In the genomic region with DNA sequence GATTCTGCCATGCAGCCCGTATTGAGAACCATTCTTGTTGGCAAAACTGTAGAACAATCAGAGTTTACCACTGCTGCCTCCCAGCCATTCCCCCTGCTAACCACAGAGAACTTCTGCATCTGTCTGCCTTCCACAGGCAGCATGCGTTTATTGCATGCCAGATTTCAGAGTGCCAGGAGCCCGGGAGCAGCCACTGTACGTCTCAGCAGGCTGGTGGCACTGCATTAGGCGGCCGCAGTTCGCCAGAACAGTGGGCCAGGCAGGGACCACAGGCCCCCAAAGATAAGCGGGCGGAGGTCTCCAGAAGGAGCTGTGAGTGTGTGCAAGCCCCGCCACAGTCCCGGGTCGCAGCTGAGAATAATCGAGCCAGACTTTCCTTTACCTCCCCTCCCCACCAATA, we compare ENCODE assay signal across 8 cellular contexts. TPM values are rescaled to one million over a fixed set of nuclear protein-coding genes. Genes with fewer than 3 reads are reported as not detected.
DNase-seq lines count a peak whose midpoint lies in the region; ATAC-seq and TF ChIP-seq lines count a peak whose summit lies in the region.

No MANE protein-coding gene starts in this region.

- peaks cover 0 to 2% (median 0%) of the 10 kb centered on the region in 7 donors for H3K9me3 Mint-ChIP-seq in CD4-positive, CD25-positive, alpha-beta regulatory T cell
- H3K9me3 Mint-ChIP-seq in activated B cell treated with CpG ODN at 0.5 μM for 24 hours, result no peaks in the 10 kb centered on the region

- H3K4me3 ChIP-seq in CD4-positive, CD25-positive, alpha-beta regulatory T cell (ENCODE audit: low read depth, low read length), result peak overlapping the region; percentile 17
- H3K4me3 ChIP-seq in iPS-20b (ENCODE audit: low read length), result peak overlapping the region; percentile 69
- peak overlapping the region; percentile 21 to 28 for H3K4me3 ChIP-seq in tibial artery

- peak overlapping the region; percentile 41; the same call in 1 of the 2 replicates for H3K9ac ChIP-seq in iPS-20b (ENCODE audit: low read depth, low read length)

- ATAC-seq in CD4-positive, CD25-positive, alpha-beta regulatory T cell (ENCODE audit: low read depth in 2 of 2), result no peak
- ATAC-seq in activated B cell treated with CpG ODN at 0.5 μM for 24 hours (ENCODE audit: low read depth), result peak; percentile 18
- no peak for ATAC-seq in GM21825 (IDR thresholded peaks at IDR 0.05; ENCODE audit: unreplicated experiment)

- H3K27me3 ChIP-seq in CD4-positive, CD25-positive, alpha-beta regulatory T cell (ENCODE audit: control insufficient read depth, insufficient read depth, low read length), result peaks cover 17% of the 10 kb centered on the region
- H3K27me3 ChIP-seq in iPS-20b (ENCODE audit: insufficient read depth, low read length) (peaks cover 2% of the 10 kb centered on the region; the same call in 1 of the 2 replicates), tibial artery (peaks cover 0 to 20% of the 10 kb centered on the region in 2 donors)

- peak overlapping the region in 2 of 4 donors; percentile 57 to 62 for H3K4me3 Mint-ChIP-seq in CD4-positive, CD25-positive, alpha-beta regulatory T cell
- peak overlapping the region; percentile 76 for H3K4me3 Mint-ChIP-seq in activated B cell treated with CpG ODN at 0.5 μM for 24 hours

- H3K27ac ChIP-seq in CD4-positive, CD25-positive, alpha-beta regulatory T cell (ENCODE audit: insufficient read depth, low read length, poor library complexity, severe bottlenecking), result no peak overlapping the region
- H3K27ac ChIP-seq in iPS-20b (ENCODE audit: low read length) (no peak overlapping the region), tibial artery (no peak overlapping the region)

- POLR2A ChIA-PET in activated B cell treated with CpG ODN at 0.5 μM for 24 hours (lab: Charles Lee), result interaction anchor here (0.5 to 1.0 kb wide), 2 partner anchors 9 to 188 kb away, joined by 4 to 6 read pairs; no protein-coding TSS in a partner anchor

- peaks cover 11% of the 10 kb centered on the region for H3K4me1 ChIP-seq in CD4-positive, CD25-positive, alpha-beta regulatory T cell (ENCODE audit: control insufficient read depth, insufficient read depth, low read length, poor library complexity, severe bottlenecking)
- no peaks in the 10 kb centered on the region for H3K4me1 ChIP-seq in iPS-20b (ENCODE audit: insufficient read depth, low read length)
- H3K4me1 ChIP-seq in tibial artery, result peaks cover 0 to 10% (median 9%) of the 10 kb centered on the region in 4 donors

- H3K27me3 Mint-ChIP-seq in CD4-positive, CD25-positive, alpha-beta regulatory T cell, result peaks cover 48% of the 10 kb centered on the region
- peaks cover 27% of the 10 kb centered on the region for H3K27me3 Mint-ChIP-seq in activated B cell treated with CpG ODN at 0.5 μM for 24 hours

- H3K36me3 ChIP-seq in CD4-positive, CD25-positive, alpha-beta regulatory T cell (ENCODE audit: control insufficient read depth, insufficient read depth, low read length), result no peaks in the 10 kb centered on the region
- H3K36me3 ChIP-seq in iPS-20b (ENCODE audit: insufficient read depth, low read depth, low read length), result no peaks in the 10 kb centered on the region
- no peaks in the 10 kb centered on the region for H3K36me3 ChIP-seq in tibial artery

- H3K4me1 Mint-ChIP-seq in CD4-positive, CD25-positive, alpha-beta regulatory T cell, result peaks cover 7 to 13% (median 10%) of the 10 kb centered on the region in 4 donors
- H3K4me1 Mint-ChIP-seq in activated B cell treated with CpG ODN at 0.5 μM for 24 hours, result peaks cover 10% of the 10 kb centered on the region

- no peak overlapping the region for H3K27ac Mint-ChIP-seq in CD4-positive, CD25-positive, alpha-beta regulatory T cell
- no peak overlapping the region for H3K27ac Mint-ChIP-seq in activated B cell treated with CpG ODN at 0.5 μM for 24 hours

- intact Hi-C loops in activated B cell treated with CpG ODN at 0.5 μM for 24 hours (cut with micrococcal nuclease) (loop anchor here (1.0 to 2.0 kb wide), 6 partner anchors 27 to 502 kb away; a partner anchor contains a TSS), tibial artery (cut with DNase I; ENCODE audit: low total_unique reads) (no loop called here)

- TF ChIP-seq CTCF in activated B cell treated with CpG ODN at 0.5 μM for 24 hours (IDR thresholded peaks at IDR 0.05) (no peak), tibial artery (IDR thresholded peaks at IDR 0.05) (no peak)

- H3K9me3 ChIP-seq in CD4-positive, CD25-positive, alpha-beta regulatory T cell (ENCODE audit: control insufficient read depth in 2 of 2, low read length in 2 of 2), result no peaks in the 10 kb centered on the region
- no peaks in the 10 kb centered on the region for H3K9me3 ChIP-seq in iPS-20b (ENCODE audit: insufficient read depth, low read depth, low read length)
- no peaks in the 10 kb centered on the region for H3K9me3 ChIP-seq in tibial artery

- no peaks in the 10 kb centered on the region for H3K36me3 Mint-ChIP-seq in CD4-positive, CD25-positive, alpha-beta regulatory T cell
- no peaks in the 10 kb centered on the region for H3K36me3 Mint-ChIP-seq in activated B cell treated with CpG ODN at 0.5 μM for 24 hours (ENCODE audit: low read depth)

- DNase-seq in CD4-positive, CD25-positive, alpha-beta regulatory T cell, result no peak
- DNase-seq in HuH-7 (ENCODE audit: low spot score), result peak; percentile 67
- DNase-seq in activated B cell treated with CpG ODN at 0.5 μM for 24 hours, result no peak
- DNase-seq in tibial artery, result no peak
- DNase-seq in NCI-H1436 (lab: John Stamatoyannopoulos, UW), result no peak
- DNase-seq in ecto neural progenitor cell (ENCODE audit: low spot score), result no peak

- CTCF ChIA-PET in activated B cell treated with CpG ODN at 0.5 μM for 24 hours (lab: Charles Lee), result interaction anchor here (0.7 to 3.5 kb wide), 18 partner anchors 10 to 480 kb away, joined by 3 to 36 read pairs (median 4); a partner anchor contains a TSS

RNA-seq across cellular contexts. Expression of a gene that starts 31.8 kb away (rescaled TPM):
- total RNA-seq in CD4-positive, CD25-positive, alpha-beta regulatory T cell, result 1.1 TPM
- polyA plus RNA-seq in CD4-positive, CD25-positive, alpha-beta regulatory T cell, result 1 to 10 TPM in 2 of 4 donors, under 1 TPM in 2; 0.76 to 2.3 (median 1.1) TPM
- 0.20 and 0.32 TPM in 2 replicates for total RNA-seq in activated B cell treated with CpG ODN at 0.5 μM for 24 hours

Comparison
In these comparisons a context has a peak if more than half of its experiments do, and no peak if none do; other contexts are left out.
1. H3K4me3 ChIP-seq: peak in every context shown above with its lines; median percentile 69 in iPS-20b; 24 in tibial artery; 17 in CD4-positive, CD25-positive, alpha-beta regulatory T cell.